25 cellular contexts compared by ENCODE assay signal in genomic region chr5:86951761-86952160, GRCh38.
A peak's percentile ranks its signal among the peaks of the same experiment; 100 is the strongest.
DNase-seq lines count a peak whose midpoint lies in the region; ATAC-seq, FAIRE-seq and TF ChIP-seq lines count a peak whose summit lies in the region.
"Had no signal": no experiment of that assay in that cellular context is flagged by ENCODE, and none has a peak within 500 bp of the region (broad histone marks: within the 10 kb centered on the region; RNA-seq: fewer than 3 reads in every experiment).

No MANE protein-coding gene starts in this region.

- no peaks in the 10 kb centered on the region for H3K9me2 ChIP-seq in GM23338 (ENCODE audit: insufficient read depth)

- H3K4me3 Mint-ChIP-seq in GM23338 (no peak overlapping the region), endodermal cell (peak overlapping the region; percentile 9), neural progenitor cell (no peak overlapping the region)
- H3K4me3 Mint-ChIP-seq: CD14-positive monocyte; CD4-positive, alpha-beta memory T cell; CD4-positive, CD25-positive, alpha-beta regulatory T cell; CD8-positive, alpha-beta memory T cell had no signal

- no peak overlapping the region for H3K9ac ChIP-seq in HUES64 (ENCODE audit: low read depth, low read length)
- peak overlapping the region; percentile 64 for H3K9ac ChIP-seq in endodermal cell (ENCODE audit: extremely low read depth, low read length, poor library complexity, severe bottlenecking)
- peak overlapping the region; percentile 17 for H3K9ac ChIP-seq in neural progenitor cell
- H3K9ac ChIP-seq: BLaER1 had no signal

- H4K20me1 ChIP-seq in GM23338 (replicated peaks; ENCODE audit: insufficient read depth) = no peaks in the 10 kb centered on the region
- H4K20me1 ChIP-seq in neural progenitor cell (ENCODE audit: low read depth) = no peaks in the 10 kb centered on the region
- H4K20me1 ChIP-seq: BLaER1 had no signal

- H3K27ac ChIP-seq in GM23338 (ENCODE audit: low read depth) (no peak overlapping the region), HUES64 (ENCODE audit: low read depth, low read length) (peak overlapping the region; percentile 40; the same call in 1 of the 2 replicates), endodermal cell (ENCODE audit: low read depth, low read length) (no peak overlapping the region), neural progenitor cell (no peak overlapping the region)
- H3K27ac ChIP-seq: BLaER1 had no signal

- TF ChIP-seq CTCF in GM23338 (conservative IDR thresholded peaks at IDR 0.05; ENCODE audit: low read depth in 2 of 2) (no peak), endodermal cell (conservative IDR thresholded peaks at IDR 0.05) (no peak), neural progenitor cell (IDR thresholded peaks at IDR 0.05) (no peak)

- no peak for TF ChIP-seq POLR2A in GM12892 (IDR thresholded peaks at IDR 0.05; ENCODE audit: low read depth, low read length)

- WGBS in HUES64 = 67% methylated on average over 1 of the region's 3 CpGs
- 40 to 64% methylated on average over 1 to 3 of the region's 3 CpGs for WGBS in endodermal cell (ENCODE audit: insufficient coverage in 1 of 2, insufficient read length in 1 of 2), 2 experiments

- H3K27me3 Mint-ChIP-seq in GM23338 (ENCODE audit: insufficient read depth, low read depth, poor library complexity) (no peaks in the 10 kb centered on the region), endodermal cell (ENCODE audit: insufficient read depth) (no peaks in the 10 kb centered on the region), neural progenitor cell (ENCODE audit: insufficient read depth, low read depth) (no peaks in the 10 kb centered on the region)

- H3K27me3 ChIP-seq in GM23338 (ENCODE audit: insufficient read depth) = no peaks in the 10 kb centered on the region
- no peaks in the 10 kb centered on the region for H3K27me3 ChIP-seq in HUES64 (ENCODE audit: insufficient read depth, low read length)
- no peaks in the 10 kb centered on the region for H3K27me3 ChIP-seq in endodermal cell (ENCODE audit: control insufficient read depth, insufficient read depth, low read length, poor library complexity, severe bottlenecking)
- no peaks in the 10 kb centered on the region for H3K27me3 ChIP-seq in neural progenitor cell
- H3K27me3 ChIP-seq: BE2C, BLaER1 had no signal

- H3F3A ChIP-seq in GM23338 (replicated peaks; ENCODE audit: low read depth) (no peaks in the 10 kb centered on the region), neural progenitor cell (ENCODE audit: low read depth) (no peaks in the 10 kb centered on the region)

- DNase-seq in GM23338 (ENCODE audit: low spot score) = no peak
- DNase-seq in endodermal cell = no peak
- DNase-seq in neural progenitor cell (ENCODE audit: low spot score) = peak; percentile 12
- no peak for DNase-seq in cardiac septum (ENCODE audit: low spot score)
- no peak for DNase-seq in GM12892 (ENCODE audit: insufficient read length)
- DNase-seq: 8988T; ACHN; BE2C; C1 segment of cervical spinal cord; CD4-positive, alpha-beta memory T cell; CD4-positive, CD25-positive, alpha-beta regulatory T cell; CD8-positive, alpha-beta memory T cell; COR-L47; DMS79 treated with DMSO at 0.1 percent for 48 hours; GF-D8 had no signal

- no peaks in the 10 kb centered on the region for H3K4me1 ChIP-seq in GM23338 (ENCODE audit: insufficient read depth)
- H3K4me1 ChIP-seq in HUES64 (ENCODE audit: insufficient read depth, low read length) = no peaks in the 10 kb centered on the region
- peaks cover 6% of the 10 kb centered on the region for H3K4me1 ChIP-seq in endodermal cell (ENCODE audit: control insufficient read depth, insufficient read depth, low read length)
- peaks cover 8% of the 10 kb centered on the region for H3K4me1 ChIP-seq in neural progenitor cell
- H3K4me1 ChIP-seq: BE2C, BLaER1 had no signal

- no peak for FAIRE-seq in GM12892 (lab: Jason Lieb, UNC)
- FAIRE-seq: A204.1, G401.6, GM12891, GM18507, GM19239 had no signal

- no peaks in the 10 kb centered on the region for H3K79me2 ChIP-seq in GM23338 (replicated peaks; ENCODE audit: insufficient read depth)
- H3K79me2 ChIP-seq in neural progenitor cell (ENCODE audit: low read depth) = no peaks in the 10 kb centered on the region

- H3K9me3 Mint-ChIP-seq in GM23338 (no peaks in the 10 kb centered on the region), endodermal cell (no peaks in the 10 kb centered on the region), neural progenitor cell (no peaks in the 10 kb centered on the region)
- H3K9me3 Mint-ChIP-seq: CD14-positive monocyte; CD4-positive, alpha-beta memory T cell; CD8-positive, alpha-beta memory T cell had no signal

- H3K4me2 ChIP-seq in GM23338 (no peak overlapping the region), neural progenitor cell (no peak overlapping the region)
- H3K4me2 ChIP-seq: BLaER1 had no signal

- H3K27ac Mint-ChIP-seq in GM23338 (no peak overlapping the region), endodermal cell (peak overlapping the region; percentile 71), neural progenitor cell (no peak overlapping the region)
- H3K27ac Mint-ChIP-seq: CD14-positive monocyte; CD4-positive, alpha-beta memory T cell; CD4-positive, CD25-positive, alpha-beta regulatory T cell; CD8-positive, alpha-beta memory T cell had no signal

- intact Hi-C loops in cardiac septum (cut with DNase I) = no loop called here

- no peaks in the 10 kb centered on the region for H3K9me3 ChIP-seq in HUES64 (ENCODE audit: insufficient read depth, low read depth, low read length)
- H3K9me3 ChIP-seq in endodermal cell (ENCODE audit: control insufficient read depth, low read length) = no peaks in the 10 kb centered on the region
- no peaks in the 10 kb centered on the region for H3K9me3 ChIP-seq in neural progenitor cell (ENCODE audit: low read depth)
- H3K9me3 ChIP-seq: BE2C, BLaER1 had no signal

- H2AFZ ChIP-seq in GM23338 = 0 out of 2 replicates have a peak overlapping the region, but pooled peaks have one; percentile 24
- H2AFZ ChIP-seq in neural progenitor cell (replicated peaks) = no peak overlapping the region

- no peaks in the 10 kb centered on the region for H3K36me3 Mint-ChIP-seq in GM23338 (ENCODE audit: low read depth)
- no peaks in the 10 kb centered on the region for H3K36me3 Mint-ChIP-seq in endodermal cell (ENCODE audit: low read depth)
- no peaks in the 10 kb centered on the region for H3K36me3 Mint-ChIP-seq in neural progenitor cell
- H3K36me3 Mint-ChIP-seq: CD14-positive monocyte; CD4-positive, alpha-beta memory T cell; CD4-positive, CD25-positive, alpha-beta regulatory T cell; CD8-positive, alpha-beta memory T cell had no signal

- H3K36me3 ChIP-seq in GM23338 (ENCODE audit: insufficient read depth) (no peaks in the 10 kb centered on the region), HUES64 (ENCODE audit: insufficient read depth, low read length) (no peaks in the 10 kb centered on the region), endodermal cell (ENCODE audit: control insufficient read depth, insufficient read depth, low read length) (no peaks in the 10 kb centered on the region), neural progenitor cell (no peaks in the 10 kb centered on the region)
- H3K36me3 ChIP-seq: BE2C, BLaER1 had no signal

- H3K4me1 Mint-ChIP-seq in GM23338 (no peaks in the 10 kb centered on the region), endodermal cell (peaks cover 35% of the 10 kb centered on the region), neural progenitor cell (no peaks in the 10 kb centered on the region)
- H3K4me1 Mint-ChIP-seq: CD14-positive monocyte; CD4-positive, alpha-beta memory T cell; CD4-positive, CD25-positive, alpha-beta regulatory T cell; CD8-positive, alpha-beta memory T cell had no signal

- no peak for ATAC-seq in GM23338
- no peak for ATAC-seq in GM18867 (IDR thresholded peaks at IDR 0.05; ENCODE audit: unreplicated experiment)
- no peak for ATAC-seq in HG03460 (IDR thresholded peaks at IDR 0.05; ENCODE audit: unreplicated experiment)

- H3K4me3 ChIP-seq in GM23338 = no peak overlapping the region
- no peak overlapping the region for H3K4me3 ChIP-seq in HUES64 (ENCODE audit: low read length)
- peak overlapping the region; percentile 31 for H3K4me3 ChIP-seq in endodermal cell (ENCODE audit: low read length)
- no peak overlapping the region for H3K4me3 ChIP-seq in neural progenitor cell
- H3K4me3 ChIP-seq: BLaER1 had no signal

TF ChIP-seq in GM23338, 12 proteins besides CTCF, POLR2A, EP300 and RAD21 (continues in another document):
- TF ChIP-seq NANOG (IDR thresholded peaks at IDR 0.05; ENCODE audit: borderline replicate concordance) (no peak), STAT1 (IDR thresholded peaks at IDR 0.05; ENCODE audit: unreplicated experiment) (no peak), ZNF114 (CRISPR knock-in tag; IDR thresholded peaks at IDR 0.05) (no peak)
